ENCODE assay signal across 8 cellular contexts in genomic region chr7:93707249-93707648, GRCh38.
"Had no signal": no experiment of that assay in that cellular context is flagged by ENCODE, and none has a peak within 500 bp of the region (broad histone marks: within the 10 kb centered on the region; RNA-seq: fewer than 3 reads in every experiment).

No MANE protein-coding gene starts in this region.

- H3K4me2 ChIP-seq: KMS-11 had no signal

- H3K4me3 ChIP-seq: K562 had no signal

- H3K9ac ChIP-seq: KMS-11 had no signal

- H3K27ac ChIP-seq: HL-60, KMS-11 had no signal

- DNase-seq: IMR-90, KBM-7, KG1 had no signal

- FAIRE-seq: HepG2, HTR-8/SVneo, K562 had no signal

- ATAC-seq: HepG2, K562 had no signal
